9 cellular contexts compared by ENCODE assay signal in the genomic region with DNA sequence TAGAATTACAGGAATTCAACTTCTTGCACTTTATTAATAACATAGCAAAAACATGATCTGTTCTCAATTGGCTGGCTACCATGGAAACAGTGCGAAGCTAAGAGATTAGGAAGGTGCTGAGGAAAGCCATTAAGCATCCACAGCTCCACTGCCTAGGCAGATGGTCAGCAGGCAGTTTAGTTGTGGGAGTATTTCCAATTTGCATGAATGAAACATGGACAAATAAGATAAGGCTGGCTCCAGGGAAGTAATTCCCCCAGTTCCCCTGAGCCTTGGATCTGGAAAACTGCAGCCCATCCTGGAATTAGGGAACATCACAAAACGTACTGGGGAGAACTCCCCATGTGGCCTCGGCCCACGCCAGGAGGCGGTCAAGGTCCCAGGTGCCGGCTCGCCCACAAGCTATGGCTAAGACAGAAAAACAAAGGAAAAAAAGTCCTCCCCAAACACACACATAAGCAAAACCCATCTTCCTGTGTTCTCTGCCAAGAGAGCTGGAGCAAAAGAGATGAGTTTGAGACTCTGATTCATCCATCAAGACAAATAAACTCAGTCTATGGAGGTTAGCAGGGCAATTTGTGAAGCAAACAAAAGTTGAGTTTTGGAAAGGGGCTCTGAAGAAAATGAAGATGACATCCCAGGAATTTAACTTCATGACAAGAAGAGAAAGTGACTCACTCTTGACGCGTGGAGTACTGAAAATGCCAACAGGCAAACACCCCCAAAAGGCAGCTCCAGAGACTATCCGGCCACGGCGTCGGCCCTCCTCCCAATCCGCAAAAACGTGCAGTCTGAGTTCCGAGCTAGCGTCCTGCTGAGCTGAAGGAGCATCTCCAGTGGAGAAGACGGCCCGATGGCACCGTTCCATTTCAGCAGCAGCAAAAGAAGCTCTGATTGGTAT. TPM values are rescaled to one million over a fixed set of nuclear protein-coding genes. Genes with fewer than 3 reads are reported as not detected.
DNase-seq lines count a peak whose midpoint lies in the region; ATAC-seq and TF ChIP-seq lines count a peak whose summit lies in the region.
"Had no signal": no experiment of that assay in that cellular context is flagged by ENCODE, and none has a peak within 500 bp of the region (broad histone marks: within the 10 kb centered on the region; RNA-seq: fewer than 3 reads in every experiment).

No MANE protein-coding gene starts in this region.

- H3K9me3 ChIP-seq in ascending aorta, result no peaks in the 10 kb centered on the region
- no peaks in the 10 kb centered on the region for H3K9me3 ChIP-seq in right cardiac atrium (ENCODE audit: control insufficient read depth, low read length)

- DNase-seq in ELR (ENCODE audit: low read depth) (peak; percentile 86), ascending aorta (ENCODE audit: low spot score in 2 of 2) (peak in 1 of 2 donors; percentile 78), right cardiac atrium (peak; percentile 69 to 86 (median 82))
- DNase-seq in activated CD8-positive, alpha-beta memory T cell treated with anti-CD3 and anti-CD28 coated beads for 24 hours, result no peak
- DNase-seq in activated CD4-positive, alpha-beta T cell treated with anti-CD3 and anti-CD28 coated beads, Interleukin-2, amount 50 U/mL, for 1 hour, result no peak
- DNase-seq: activated gamma-delta T cell had no signal

- no peaks in the 10 kb centered on the region for H3K27me3 ChIP-seq in ascending aorta
- H3K27me3 ChIP-seq in right cardiac atrium (ENCODE audit: control insufficient read depth, insufficient read depth), result no peaks in the 10 kb centered on the region

- peak; percentile 80 to 88 for ATAC-seq in right cardiac atrium
- ATAC-seq in GM19351 (IDR thresholded peaks at IDR 0.05; ENCODE audit: unreplicated experiment), result no peak
- ATAC-seq in GM18909 (IDR thresholded peaks at IDR 0.05; ENCODE audit: poor library complexity, unreplicated experiment), result no peak

- H3K27ac ChIP-seq in ascending aorta (peak overlapping the region; percentile 90 to 93), right cardiac atrium (ENCODE audit: low read length) (peak overlapping the region; percentile 83), skin epidermis (peak overlapping the region in 17 of 21 experiments; percentile 10 to 79 (median 48))

- peak overlapping the region; percentile 6 to 19 for H3K4me3 ChIP-seq in ascending aorta
- no peak overlapping the region for H3K4me3 ChIP-seq in right cardiac atrium (ENCODE audit: low read length)
- no peak overlapping the region for H3K4me3 ChIP-seq in skin epidermis

- peaks cover 14 to 79% of the 10 kb centered on the region in 2 donors for H3K4me1 ChIP-seq in ascending aorta
- peaks cover 23% of the 10 kb centered on the region for H3K4me1 ChIP-seq in right cardiac atrium (ENCODE audit: control insufficient read depth, insufficient read depth, low read length)

- WGBS in right cardiac atrium, result 48% methylated on average over 20 of the region's 20 CpGs

- H3K36me3 ChIP-seq in ascending aorta, result peaks cover 0 to 6% of the 10 kb centered on the region in 2 donors

- intact Hi-C loops in ascending aorta (cut with DNase I), result no loop called here
- intact Hi-C loops in right cardiac atrium (cut with DNase I), result no loop called here

- no peak for TF ChIP-seq CTCF in ascending aorta (IDR thresholded peaks at IDR 0.05)

RNA-seq across cellular contexts. Expression of a gene that starts 45.1 kb away (rescaled TPM):
- total RNA-seq in ascending aorta (6,655 TPM), right cardiac atrium (100 to 1,000 TPM; 813 to 983 (median 905) TPM)
- 809 TPM for polyA plus RNA-seq in right cardiac atrium

Comparison
In these comparisons a context has a peak if more than half of its experiments do, and no peak if none do; other contexts are left out.
1. DNase-seq: peak in ELR (single experiment) and right cardiac atrium (3 of 3); none in activated CD8-positive, alpha-beta memory T cell treated with anti-CD3 and anti-CD28 coated beads for 24 hours (single experiment) and activated CD4-positive, alpha-beta T cell treated with anti-CD3 and anti-CD28 coated beads, Interleukin-2, amount 50 U/mL, for 1 hour (single experiment).
2. H3K4me3 ChIP-seq: peak in ascending aorta (2 of 2); none in right cardiac atrium (single experiment) and skin epidermis (0 of 7).
3. ATAC-seq: peak in right cardiac atrium (2 of 2); none in GM19351 (single experiment) and GM18909 (single experiment).
4. Peak in every context shown above with its lines, with median percentiles within 50 percentile points of each other: H3K27ac ChIP-seq.